ENCODE assay signal across 17 cellular contexts in the genomic region with DNA sequence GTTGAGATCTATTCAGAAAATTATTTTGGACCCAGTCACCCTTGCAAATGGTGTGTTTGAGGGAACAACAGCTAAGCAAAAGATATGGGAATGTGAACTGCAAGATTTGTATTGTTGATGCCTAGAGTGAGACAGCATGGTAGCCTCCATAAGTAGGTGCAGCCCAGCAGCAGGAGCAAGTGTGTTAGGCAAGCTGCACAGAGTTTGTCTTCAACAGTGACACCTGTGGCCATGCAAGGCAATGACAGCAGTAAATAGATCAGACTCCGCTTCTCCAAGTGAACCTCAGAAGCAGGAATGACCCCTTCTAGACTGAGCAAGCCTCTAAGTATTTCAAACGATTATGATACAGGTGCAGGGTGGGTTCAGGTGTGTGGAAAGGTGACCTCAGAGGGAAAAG.
DNase-seq lines count a peak whose midpoint lies in the region; ATAC-seq and TF ChIP-seq lines count a peak whose summit lies in the region.
"Had no signal": no experiment of that assay in that cellular context is flagged by ENCODE, and none has a peak within 500 bp of the region (broad histone marks: within the 10 kb centered on the region; RNA-seq: fewer than 3 reads in every experiment).

No MANE protein-coding gene starts in this region.

- no peak overlapping the region for H3K4me2 ChIP-seq in OCI-LY3 (ENCODE audit: low read length)
- H3K4me2 ChIP-seq: BLaER1 treated with 17β-estradiol and CSF1 and Interleukin-3, amounts not matched to agents 10 nM and 100 nM had no signal

- no peaks in the 10 kb centered on the region for H4K20me1 ChIP-seq in OCI-LY3 (ENCODE audit: insufficient read depth, low read length)
- H4K20me1 ChIP-seq: BLaER1 treated with 17β-estradiol and CSF1 and Interleukin-3, amounts not matched to agents 10 nM and 100 nM had no signal

- no peaks in the 10 kb centered on the region for H3K27me3 Mint-ChIP-seq in stimulated activated naive B cell treated with anti-CD40 and anti-IgM and Interleukin-4, amounts not matched to agents 10 μg/mL and 1 μg/mL and 100 μg/mL, for 72 hours

- in situ Hi-C loops in ACHN (cut with HindIII; ENCODE audit: low pct_ligation_motif_present, low pct_unique_long_range_greater_than_20kb, low sequenced_read_pairs): no loop called here

- ATAC-seq in stimulated activated naive B cell treated with anti-CD40 and anti-IgM and Interleukin-4, amounts not matched to agents 10 μg/mL and 1 μg/mL and 100 μg/mL, for 72 hours (replicated peaks): no peak
- no peak for ATAC-seq in HG03280 (IDR thresholded peaks at IDR 0.05; ENCODE audit: unreplicated experiment)
- ATAC-seq in HG03045 (IDR thresholded peaks at IDR 0.05; ENCODE audit: unreplicated experiment): no peak
- ATAC-seq: natural killer cell had no signal

- H2AFZ ChIP-seq in OCI-LY3 (ENCODE audit: low read depth, low read length): no peak overlapping the region

- peaks cover 9% of the 10 kb centered on the region; the same call in 1 of the 2 replicates for H3K9me3 ChIP-seq in OCI-LY3 (ENCODE audit: insufficient read depth, low read length)

- peak; percentile 8 for DNase-seq in ACHN
- DNase-seq in epithelial cell of proximal tubule (ENCODE audit: low read depth): no peak
- no peak for DNase-seq in stimulated activated naive B cell treated with anti-CD40 and anti-IgM and Interleukin-4, amounts not matched to agents 10 μg/mL and 1 μg/mL and 100 μg/mL, for 72 hours
- no peak for DNase-seq in cerebellum (ENCODE audit: low spot score)
- DNase-seq: activated CD4-positive, CD25-positive, alpha-beta regulatory T cell treated with anti-CD3 and anti-CD28 coated beads, Interleukin-2, amount 50 U/mL, for 72 hours; caudate nucleus; foreskin fibroblast; natural killer cell; NCI-H1092; NCI-H526; small intestine; trophoblast cell had no signal

- no peak overlapping the region for H3K4me3 ChIP-seq in OCI-LY3 (ENCODE audit: low read length)
- no peak overlapping the region for H3K4me3 ChIP-seq in epithelial cell of proximal tubule (ENCODE audit: low read depth, low read length)
- H3K4me3 ChIP-seq: BLaER1 treated with 17β-estradiol and CSF1 and Interleukin-3, amounts not matched to agents 10 nM and 100 nM had no signal

- H3K27ac ChIP-seq in OCI-LY3 (ENCODE audit: low read length): no peak overlapping the region
- H3K27ac ChIP-seq: BLaER1 treated with 17β-estradiol and CSF1 and Interleukin-3, amounts not matched to agents 10 nM and 100 nM had no signal

- H3K9ac ChIP-seq in OCI-LY3 (ENCODE audit: low read length): no peak overlapping the region
- H3K9ac ChIP-seq: BLaER1 treated with 17β-estradiol and CSF1 and Interleukin-3, amounts not matched to agents 10 nM and 100 nM had no signal

- no peak overlapping the region for H3K27ac Mint-ChIP-seq in stimulated activated naive B cell treated with anti-CD40 and anti-IgM and Interleukin-4, amounts not matched to agents 10 μg/mL and 1 μg/mL and 100 μg/mL, for 72 hours
- H3K27ac Mint-ChIP-seq: natural killer cell had no signal

- H3K4me3 Mint-ChIP-seq in stimulated activated naive B cell treated with anti-CD40 and anti-IgM and Interleukin-4, amounts not matched to agents 10 μg/mL and 1 μg/mL and 100 μg/mL, for 72 hours: no peak overlapping the region
- H3K4me3 Mint-ChIP-seq: natural killer cell had no signal

- H3K4me1 Mint-ChIP-seq in stimulated activated naive B cell treated with anti-CD40 and anti-IgM and Interleukin-4, amounts not matched to agents 10 μg/mL and 1 μg/mL and 100 μg/mL, for 72 hours: no peaks in the 10 kb centered on the region
- H3K4me1 Mint-ChIP-seq: natural killer cell had no signal

- TF ChIP-seq CTCF in GM12873 (IDR thresholded peaks at IDR 0.05; ENCODE audit: insufficient read depth, low read depth, low read length, missing control alignments): peak; percentile 58
- TF ChIP-seq CTCF in OCI-LY3 (IDR thresholded peaks at IDR 0.05; ENCODE audit: low read depth, low read length): peak; percentile 27
- peak; percentile 49 for TF ChIP-seq CTCF in epithelial cell of proximal tubule (conservative IDR thresholded peaks at IDR 0.05; ENCODE audit: low read depth, low read length)

- peaks cover 16 to 40% of the 10 kb centered on the region in 2 donors for H3K36me3 Mint-ChIP-seq in stimulated activated naive B cell treated with anti-CD40 and anti-IgM and Interleukin-4, amounts not matched to agents 10 μg/mL and 1 μg/mL and 100 μg/mL, for 72 hours

- peaks cover 3% of the 10 kb centered on the region for H3K36me3 ChIP-seq in OCI-LY3 (replicated peaks; ENCODE audit: low read depth, low read length)

- H3K27me3 ChIP-seq in OCI-LY3 (ENCODE audit: low read depth, low read length): no peaks in the 10 kb centered on the region
- H3K27me3 ChIP-seq: BLaER1 treated with 17β-estradiol and CSF1 and Interleukin-3, amounts not matched to agents 10 nM and 100 nM had no signal

- H3K9me3 Mint-ChIP-seq in stimulated activated naive B cell treated with anti-CD40 and anti-IgM and Interleukin-4, amounts not matched to agents 10 μg/mL and 1 μg/mL and 100 μg/mL, for 72 hours: peaks cover 19 to 25% of the 10 kb centered on the region in 2 donors

- no peaks in the 10 kb centered on the region for H3K79me2 ChIP-seq in OCI-LY3 (ENCODE audit: low read length)

- no peaks in the 10 kb centered on the region for H3K4me1 ChIP-seq in OCI-LY3 (ENCODE audit: low read length)
- H3K4me1 ChIP-seq: BLaER1 treated with 17β-estradiol and CSF1 and Interleukin-3, amounts not matched to agents 10 nM and 100 nM had no signal
